ENCODE assay signal across 8 cellular contexts in genomic region chr3:173529062-173529711, GRCh38.
DNase-seq lines count a peak whose midpoint lies in the region; ATAC-seq and TF ChIP-seq lines count a peak whose summit lies in the region.

No MANE protein-coding gene starts in this region.

- H3K9me3 ChIP-seq in CD4-positive, alpha-beta T cell (ENCODE audit: control insufficient read depth, low read length) = peaks cover 5% of the 10 kb centered on the region

- in situ Hi-C loops in Caki2 (cut with HindIII; ENCODE audit: low pct_unique_long_range_greater_than_20kb, low sequenced_read_pairs) (no loop called here), SK-MEL-5 (cut with HindIII; ENCODE audit: low pct_unique_long_range_greater_than_20kb, low sequenced_read_pairs) (no loop called here)

- no peaks in the 10 kb centered on the region for H3K36me3 Mint-ChIP-seq in effector memory CD8-positive, alpha-beta T cell (ENCODE audit: insufficient read depth)
- H3K36me3 Mint-ChIP-seq in CD4-positive, alpha-beta T cell (ENCODE audit: low read depth) = no peaks in the 10 kb centered on the region

- intact Hi-C loops in CD4-positive, alpha-beta T cell (cut with DNase I, micrococcal nuclease) = no loop called here

- TF ChIP-seq CTCF in CD4-positive, alpha-beta T cell (IDR thresholded peaks at IDR 0.05) = no peak

- H3K27me3 ChIP-seq in CD4-positive, alpha-beta T cell (ENCODE audit: control insufficient read depth, insufficient read depth, low read length) = no peaks in the 10 kb centered on the region

- peak; percentile 93 for ATAC-seq in GM19452 (IDR thresholded peaks at IDR 0.05; ENCODE audit: unreplicated experiment)
- ATAC-seq in HG03378 (IDR thresholded peaks at IDR 0.05; ENCODE audit: unreplicated experiment) = peak; percentile 90
- no peak for ATAC-seq in effector memory CD8-positive, alpha-beta T cell (replicated peaks)
- no peak for ATAC-seq in CD4-positive, alpha-beta T cell (ENCODE audit: poor library complexity)

- H3K27ac Mint-ChIP-seq in effector memory CD8-positive, alpha-beta T cell = no peak overlapping the region
- no peak overlapping the region for H3K27ac Mint-ChIP-seq in CD4-positive, alpha-beta T cell

- DNase-seq in Caki2 (ENCODE audit: low read depth) (peak; percentile 14), SK-MEL-5 (ENCODE audit: low read depth, low spot score) (peak; percentile 33), kidney tubule cell (ENCODE audit: low spot score) (peak; percentile 73), GF-D8 (lab: John Stamatoyannopoulos, UW) (no peak)
- DNase-seq in effector memory CD8-positive, alpha-beta T cell = no peak
- DNase-seq in CD4-positive, alpha-beta T cell = no peak

- peaks cover 9 to 15% of the 10 kb centered on the region in 2 donors for H3K9me3 Mint-ChIP-seq in effector memory CD8-positive, alpha-beta T cell
- H3K9me3 Mint-ChIP-seq in CD4-positive, alpha-beta T cell = peaks cover 31% of the 10 kb centered on the region

- POLR2A ChIA-PET in CD4-positive, alpha-beta T cell (lab: Charles Lee) = no interaction called here

- H3K4me1 Mint-ChIP-seq in effector memory CD8-positive, alpha-beta T cell (ENCODE audit: low read depth in 2 of 2) = no peaks in the 10 kb centered on the region
- no peaks in the 10 kb centered on the region for H3K4me1 Mint-ChIP-seq in CD4-positive, alpha-beta T cell (ENCODE audit: low read depth)

- CTCF ChIA-PET in CD4-positive, alpha-beta T cell (lab: Charles Lee) = no interaction called here

- no peak overlapping the region for H3K27ac ChIP-seq in CD4-positive, alpha-beta T cell (ENCODE audit: low read depth, low read length)

- H3K4me3 Mint-ChIP-seq in effector memory CD8-positive, alpha-beta T cell = no peak overlapping the region
- no peak overlapping the region for H3K4me3 Mint-ChIP-seq in CD4-positive, alpha-beta T cell

- no peaks in the 10 kb centered on the region for H3K27me3 Mint-ChIP-seq in effector memory CD8-positive, alpha-beta T cell
- no peaks in the 10 kb centered on the region for H3K27me3 Mint-ChIP-seq in CD4-positive, alpha-beta T cell

Comparison
In these comparisons a context has a peak if more than half of its experiments do, and no peak if none do; other contexts are left out.
1. DNase-seq: peak in Caki2 (single experiment), SK-MEL-5 (single experiment) and kidney tubule cell (single experiment); none in GF-D8 (single experiment), effector memory CD8-positive, alpha-beta T cell (0 of 3) and CD4-positive, alpha-beta T cell (0 of 10).
2. ATAC-seq: peak in GM19452 (single experiment) and HG03378 (single experiment); none in effector memory CD8-positive, alpha-beta T cell (single experiment) and CD4-positive, alpha-beta T cell (single experiment).